In genomic region chr2:185894223-185894622, GRCh38 we compare ENCODE assay signal across 30 cellular contexts.
DNase-seq lines count a peak whose midpoint lies in the region; ATAC-seq, FAIRE-seq and TF ChIP-seq lines count a peak whose summit lies in the region.
"Had no signal": no experiment of that assay in that cellular context is flagged by ENCODE, and none has a peak within 500 bp of the region (broad histone marks: within the 10 kb centered on the region; RNA-seq: fewer than 3 reads in every experiment).

No MANE protein-coding gene starts in this region.

- no peak overlapping the region for H3K4me2 ChIP-seq in HepG2 (ENCODE audit: low read depth, low read length)
- H3K4me2 ChIP-seq: A549; BLaER1; BLaER1 treated with 17β-estradiol and CSF1 and Interleukin-3, amounts not matched to agents 10 nM and 100 nM had no signal

- DNase-seq in HepG2 (ENCODE audit: low spot score) (no peak), right lobe of liver (no peak), choroid plexus epithelial cell (ENCODE audit: low read depth) (peak; percentile 0)
- DNase-seq: 8988T; ACHN; AML-193; BE2C; C1 segment of cervical spinal cord; Caco-2; Calu3; CD4-positive, alpha-beta memory T cell; CD4-positive, alpha-beta T cell; CD4-positive, CD25-positive, alpha-beta regulatory T cell; CD8-positive, alpha-beta memory T cell; CD8-positive, alpha-beta T cell; COR-L47; DMS 273 treated with DMSO at 0.1 percent for 48 hours; DMS153; DMS53; DMS79; DMS79 treated with DMSO at 0.1 percent for 48 hours; DND-41; EL had no signal

- no peak for TF ChIP-seq POLR2A in HepG2 (IDR thresholded peaks at IDR 0.05; ENCODE audit: insufficient read depth in 1 of 2, low read depth in 2 of 2, low read length in 2 of 2)
- TF ChIP-seq POLR2A in right lobe of liver (IDR thresholded peaks at IDR 0.05), result no peak

- intact Hi-C loops in HepG2 (cut with micrococcal nuclease; ENCODE audit: unreplicated experiment), result loop anchor here (5.0 kb wide), 1 partner anchor 112 kb away; no protein-coding TSS in a partner anchor
- intact Hi-C loops in right lobe of liver (cut with DNase I), result no loop called here

- H3K36me3 ChIP-seq in HepG2 (replicated peaks in 1 of 2; ENCODE audit: control insufficient read depth in 1 of 2, insufficient read depth in 2 of 2, low read length in 2 of 2) (no peaks in the 10 kb centered on the region), right lobe of liver (no peaks in the 10 kb centered on the region)
- H3K36me3 ChIP-seq: BE2C; BLaER1; BLaER1 treated with 17β-estradiol and CSF1 and Interleukin-3, amounts not matched to agents 10 nM and 100 nM had no signal

- H4K20me1 ChIP-seq in HepG2 (ENCODE audit: insufficient read depth, low read length), result no peaks in the 10 kb centered on the region
- H4K20me1 ChIP-seq: BLaER1; BLaER1 treated with 17β-estradiol and CSF1 and Interleukin-3, amounts not matched to agents 10 nM and 100 nM had no signal

- no peak overlapping the region for H2AFZ ChIP-seq in HepG2 (ENCODE audit: low read length)

- no peak for TF ChIP-seq CTCF in HepG2 (CRISPR knock-in tag; IDR thresholded peaks at IDR 0.05)
- no peak for TF ChIP-seq CTCF in right lobe of liver (IDR thresholded peaks at IDR 0.05)
- no peak for TF ChIP-seq CTCF in choroid plexus epithelial cell (conservative IDR thresholded peaks at IDR 0.05; ENCODE audit: low read depth, low read length)

- CTCF ChIA-PET in HepG2 (lab: Yijun Ruan, JAX; ENCODE audit: low intra/inter-chr PET ratio, low total read pairs), result no interaction called here

- no peak for TF ChIP-seq RAD21 in HepG2 (CRISPR knock-in tag; IDR thresholded peaks at IDR 0.05)

- peaks cover 41% of the 10 kb centered on the region for H3K4me1 ChIP-seq in HepG2 (ENCODE audit: insufficient read depth, low read length)
- H3K4me1 ChIP-seq in right lobe of liver, result peaks cover 0 to 9% (median 0%) of the 10 kb centered on the region in 4 donors
- H3K4me1 ChIP-seq: A549; BE2C; BLaER1; BLaER1 treated with 17β-estradiol and CSF1 and Interleukin-3, amounts not matched to agents 10 nM and 100 nM; Caco-2 had no signal

- no peak for TF ChIP-seq EP300 in HepG2 (IDR thresholded peaks at IDR 0.05; ENCODE audit: low read depth in 2 of 2, low read length in 2 of 2)
- TF ChIP-seq EP300 in HepG2 (CRISPR knock-in tag; IDR thresholded peaks at IDR 0.05; ENCODE audit: borderline replicate concordance), result no peak

- H3K9ac ChIP-seq in HepG2 (ENCODE audit: insufficient read depth, low read depth, low read length), result no peak overlapping the region
- H3K9ac ChIP-seq: BLaER1; BLaER1 treated with 17β-estradiol and CSF1 and Interleukin-3, amounts not matched to agents 10 nM and 100 nM had no signal

- BruUV-seq in HepG2 (replicated peaks; lab: Mats Ljungman, UMichigan), result no TSS peak

- no peak for FAIRE-seq in HepG2 (lab: Jason Lieb, UNC)
- FAIRE-seq: A549, D721Med had no signal

- no peak overlapping the region for H3K4me3 ChIP-seq in HepG2 (replicated peaks in 1 of 3; ENCODE audit: insufficient read depth in 1 of 3, low read depth in 2 of 3, low read length in 3 of 3)
- no peak overlapping the region for H3K4me3 ChIP-seq in right lobe of liver
- H3K4me3 ChIP-seq in choroid plexus epithelial cell (ENCODE audit: low read depth, low read length), result no peak overlapping the region
- H3K4me3 ChIP-seq: A549; BLaER1; BLaER1 treated with 17β-estradiol and CSF1 and Interleukin-3, amounts not matched to agents 10 nM and 100 nM had no signal

- ATAC-seq in HepG2, result no peak
- no peak for ATAC-seq in right lobe of liver
- ATAC-seq in GM18517 (IDR thresholded peaks at IDR 0.05; ENCODE audit: unreplicated experiment), result no peak
- ATAC-seq: A549; CD8-positive, alpha-beta T cell had no signal

- no peaks in the 10 kb centered on the region for H3K9me3 ChIP-seq in HepG2 (ENCODE audit: low read length)
- H3K9me3 ChIP-seq in right lobe of liver, result no peaks in the 10 kb centered on the region
- H3K9me3 ChIP-seq: A549; BE2C; BLaER1; BLaER1 treated with 17β-estradiol and CSF1 and Interleukin-3, amounts not matched to agents 10 nM and 100 nM; Caco-2 had no signal

- in situ Hi-C loops in HepG2 (cut with HindIII; ENCODE audit: extremely low pct_ligation_motif_present, low pct_unique_long_range_greater_than_20kb), result no loop called here

- H3K27ac ChIP-seq in HepG2 (ENCODE audit: extremely low read length, insufficient read depth, low read length) (no peak overlapping the region), right lobe of liver (no peak overlapping the region)
- H3K27ac ChIP-seq: 22Rv1; A549; BLaER1; BLaER1 treated with 17β-estradiol and CSF1 and Interleukin-3, amounts not matched to agents 10 nM and 100 nM; C4-2B had no signal

- POLR2A ChIA-PET in HepG2 (lab: Yijun Ruan, JAX), result no interaction called here

- H3K27me3 ChIP-seq in HepG2 (ENCODE audit: control insufficient read depth in 1 of 2, insufficient read depth in 2 of 2, low read length in 2 of 2), result no peaks in the 10 kb centered on the region
- H3K27me3 ChIP-seq in right lobe of liver, result no peaks in the 10 kb centered on the region
- H3K27me3 ChIP-seq: BE2C; BLaER1; BLaER1 treated with 17β-estradiol and CSF1 and Interleukin-3, amounts not matched to agents 10 nM and 100 nM had no signal

- WGBS in HepG2 (ENCODE audit: low lambda C conversion rate), result 88% methylated on average over 2 of the region's 2 CpGs
- WGBS in right lobe of liver (ENCODE audit: insufficient coverage, low coverage, low lambda C conversion rate, missing lambda C conversion rate), result 93% methylated on average over 2 of the region's 2 CpGs

- H3K79me2 ChIP-seq in HepG2 (ENCODE audit: insufficient read depth, low read length), result no peaks in the 10 kb centered on the region

TF ChIP-seq in HepG2, 621 proteins besides CTCF, POLR2A, EP300 and RAD21:
- no peak for TF ChIP-seq ZNF501 (CRISPR knock-in tag; IDR thresholded peaks at IDR 0.05)
- no peak for TF ChIP-seq NR2C2 (CRISPR knock-in tag; IDR thresholded peaks at IDR 0.05; ENCODE audit: borderline replicate concordance)
- peak; percentile 50 to 57; a peak in 3 of 4 replicates for TF ChIP-seq MAFK (conservative IDR thresholded peaks at IDR 0.05 in 1 of 2, IDR thresholded peaks at IDR 0.05 in 1 of 2; ENCODE audit: low read length in 2 of 2)
- TF ChIP-seq ZNF280B (CRISPR knock-in tag; IDR thresholded peaks at IDR 0.05; ENCODE audit: borderline replicate concordance), result no peak
- no peak for TF ChIP-seq ZBTB20 (CRISPR knock-in tag; IDR thresholded peaks at IDR 0.05; ENCODE audit: borderline replicate concordance, low read depth)
- peak; percentile 46 for TF ChIP-seq MAFF (IDR thresholded peaks at IDR 0.05; ENCODE audit: low read depth, low read length)
- no peak for TF ChIP-seq U2AF2 (IDR thresholded peaks at IDR 0.05; ENCODE audit: low read depth, low read length)
- TF ChIP-seq NFKBIZ (CRISPR knock-in tag; IDR thresholded peaks at IDR 0.05), result no peak
- no peak for TF ChIP-seq ATF1 (CRISPR knock-in tag; IDR thresholded peaks at IDR 0.05)
